ENCODE assay signal across 15 cellular contexts in the genomic region with DNA sequence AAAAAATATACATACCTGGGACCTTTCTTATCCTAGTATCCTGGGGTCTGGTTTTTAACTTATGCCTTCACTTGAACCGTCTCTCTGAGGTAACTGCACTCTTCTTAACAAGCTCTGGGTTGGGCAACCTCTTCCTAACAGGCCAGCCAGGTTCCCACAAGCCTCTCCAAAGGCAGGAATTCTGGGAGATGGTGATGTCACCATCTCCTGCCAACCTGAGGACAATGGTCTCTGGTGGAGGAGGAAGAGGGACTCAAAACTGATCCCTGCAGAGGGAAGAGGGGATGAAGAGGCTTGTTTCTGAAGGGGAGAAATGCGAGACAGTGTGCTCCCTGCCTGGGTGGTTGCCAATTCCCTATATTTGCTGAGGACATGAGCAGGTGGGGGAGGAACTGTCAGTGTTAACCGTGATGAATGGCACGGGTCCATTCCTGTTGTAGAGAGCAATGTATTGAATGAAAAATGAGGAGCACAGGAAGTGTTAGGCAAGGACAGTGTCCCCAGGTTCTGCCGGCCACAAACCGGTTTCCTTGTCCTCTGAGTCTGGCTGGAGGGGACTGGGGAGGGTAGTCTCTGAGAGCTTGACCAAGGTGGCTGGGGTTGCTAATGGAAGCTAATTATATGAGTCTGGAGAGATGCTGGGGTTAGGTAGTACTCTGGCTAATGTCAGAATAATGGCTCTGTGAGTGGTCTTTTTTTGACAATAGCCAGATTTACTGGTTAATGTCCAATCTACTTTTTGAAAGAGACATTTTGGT.
DNase-seq lines count a peak whose midpoint lies in the region; ATAC-seq lines count a peak whose summit lies in the region.
"Had no signal": no experiment of that assay in that cellular context is flagged by ENCODE, and none has a peak within 500 bp of the region (broad histone marks: within the 10 kb centered on the region; RNA-seq: fewer than 3 reads in every experiment).

No MANE protein-coding gene starts in this region.

- DNase-seq in NCI-H82 (lab: John Stamatoyannopoulos, UW) (peak; percentile 37), NCI-H82 treated with DMSO at 0.1 percent for 48 hours (lab: John Stamatoyannopoulos, UW; ENCODE audit: unreplicated experiment) (no peak), NCI-H510A (lab: John Stamatoyannopoulos, UW) (peak; percentile 94), islet precursor cell (peak; percentile 89), RKO (ENCODE audit: low spot score) (no peak), germinal center (ENCODE audit: low spot score) (no peak), AG08395 (ENCODE audit: low spot score) (no peak)
- DNase-seq: activated CD8-positive, alpha-beta memory T cell treated with anti-CD3 and anti-CD28 coated beads, Interleukin-2, amount 10 ng/mL, durations not matched to agents 7 days and 5 days; activated naive CD4-positive, alpha-beta T cell treated with anti-CD3 and anti-CD28 coated beads for 36 hours; CD4-positive, alpha-beta memory T cell; effector memory CD4-positive, alpha-beta T cell; NCI-H526 treated with DMSO at 0.1 percent for 48 hours; small intestine had no signal

- ATAC-seq in GM18873 (IDR thresholded peaks at IDR 0.05; ENCODE audit: low FRiP score, unreplicated experiment), result no peak
- ATAC-seq: activated CD8-positive, alpha-beta memory T cell treated with anti-CD3 and anti-CD28 coated beads, Interleukin-2, amount 10 ng/mL, durations not matched to agents 7 days and 5 days; natural killer cell treated with Interleukin-12 subunit alpha and Interleukin-12 subunit beta and Interleukin-15 and Interleukin-18, amount 100 ng/mL, for 72 hours had no signal

Comparison
In these comparisons a context has a peak if more than half of its experiments do, and no peak if none do; other contexts are left out.
1. DNase-seq: peak in NCI-H82 (single experiment), NCI-H510A (single experiment) and islet precursor cell (single experiment); none in NCI-H82 treated with DMSO at 0.1 percent for 48 hours (single experiment), RKO (single experiment), germinal center (single experiment) and AG08395 (single experiment).